In the genomic region with DNA sequence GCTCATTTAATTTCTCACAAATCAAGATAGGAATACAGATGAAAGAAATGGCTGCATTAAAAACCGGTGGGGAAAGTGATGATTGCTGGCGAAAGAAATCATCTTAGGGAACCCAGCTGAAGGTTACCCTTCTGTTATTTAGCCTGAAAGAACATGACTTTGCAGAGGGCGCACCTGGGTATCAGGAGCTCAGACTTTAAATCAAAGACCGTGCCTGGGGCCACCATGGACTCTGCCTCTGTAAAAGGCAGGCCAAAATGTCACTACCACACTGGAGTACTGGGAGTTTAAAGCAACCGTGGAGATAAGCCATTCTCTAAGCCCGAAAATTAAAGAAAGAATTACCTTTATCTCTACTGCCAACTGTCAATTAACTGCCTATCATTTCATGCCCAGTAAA, we compare ENCODE assay signal across 7 cellular contexts.
"Had no signal": no experiment of that assay in that cellular context is flagged by ENCODE, and none has a peak within 500 bp of the region (broad histone marks: within the 10 kb centered on the region; RNA-seq: fewer than 3 reads in every experiment).

No MANE protein-coding gene starts in this region.

- FAIRE-seq: GM12878, GM12891, GM12892, GM18507, GM19239 had no signal

- H3K4me3 ChIP-seq: GM12878 had no signal

- DNase-seq: GDM1, GF-D8 had no signal

- ATAC-seq: GM12878 had no signal
